8 cellular contexts compared by ENCODE assay signal in the genomic region with DNA sequence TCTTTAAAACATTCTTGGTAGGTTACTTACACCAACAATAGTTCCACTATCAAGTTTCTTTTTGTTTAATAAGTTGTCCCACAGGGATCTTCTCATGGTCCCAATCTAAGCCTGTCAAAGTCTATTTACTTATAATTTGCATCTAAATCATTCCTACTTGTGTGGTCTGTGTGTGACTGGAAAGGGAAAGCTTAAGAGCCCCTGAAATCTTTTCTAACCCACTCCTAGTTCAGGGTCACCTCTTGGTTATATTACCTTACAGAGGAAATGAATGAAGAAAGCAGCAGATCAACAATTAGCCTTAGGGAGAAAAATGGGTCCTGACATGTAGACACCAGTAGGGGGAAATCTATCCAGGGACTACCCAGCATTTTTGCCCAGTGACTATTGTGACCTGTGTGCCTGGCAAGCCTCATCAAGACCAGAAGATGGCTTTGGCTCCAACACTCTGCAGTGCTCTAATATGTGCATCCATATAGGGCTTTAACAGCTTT.
DNase-seq lines count a peak whose midpoint lies in the region; TF ChIP-seq lines count a peak whose summit lies in the region.
"Had no signal": no experiment of that assay in that cellular context is flagged by ENCODE, and none has a peak within 500 bp of the region (broad histone marks: within the 10 kb centered on the region; RNA-seq: fewer than 3 reads in every experiment).

No MANE protein-coding gene starts in this region.

- H4K5ac ChIP-seq in H9 (ENCODE audit: insufficient read length, low read depth, low read length), result no peak overlapping the region

- H2BK15ac ChIP-seq in H9 (ENCODE audit: low read depth, low read length), result no peak overlapping the region

- H3K23ac ChIP-seq in H9 (ENCODE audit: insufficient read length, low read depth, low read length), result no peak overlapping the region

- H3K9ac ChIP-seq in H9 (ENCODE audit: extremely low read depth, insufficient read length, low read length), result no peak overlapping the region

- H3K79me1 ChIP-seq in H9 (ENCODE audit: insufficient read depth, low read depth, low read length, poor library complexity, severe bottlenecking), result no peaks in the 10 kb centered on the region

- H2BK120ac ChIP-seq in H9 (ENCODE audit: low read depth, low read length, poor library complexity, severe bottlenecking), result no peak overlapping the region

- no peaks in the 10 kb centered on the region for H3K79me2 ChIP-seq in H9 (ENCODE audit: insufficient read depth, low read length)

- no peak overlapping the region for H3K4ac ChIP-seq in H9 (ENCODE audit: low read depth, low read length)

- peaks cover 41 to 42% of the 10 kb centered on the region in 2 experiments for H3K4me1 Mint-ChIP-seq in H9
- no peaks in the 10 kb centered on the region for H3K4me1 Mint-ChIP-seq in activated naive CD8-positive, alpha-beta T cell treated with anti-CD3 and anti-CD28 coated beads for 36 hours
- H3K4me1 Mint-ChIP-seq: activated naive CD4-positive, alpha-beta T cell treated with anti-CD3 and anti-CD28 coated beads, Interleukin-2, amount 50 U/mL, for 24 hours had no signal

- H3K27me3 Mint-ChIP-seq in H9 (ENCODE audit: low read depth), result no peaks in the 10 kb centered on the region
- H3K27me3 Mint-ChIP-seq in activated naive CD8-positive, alpha-beta T cell treated with anti-CD3 and anti-CD28 coated beads for 36 hours, result no peaks in the 10 kb centered on the region
- H3K27me3 Mint-ChIP-seq: activated naive CD4-positive, alpha-beta T cell treated with anti-CD3 and anti-CD28 coated beads, Interleukin-2, amount 50 U/mL, for 24 hours had no signal

- DNase-seq in H9 (peak; percentile 56), NCI-H524 treated with DMSO at 0.1 percent for 48 hours (lab: John Stamatoyannopoulos, UW) (peak; percentile 33), erythroblast (lab: John Stamatoyannopoulos, UW) (peak; percentile 9 to 20), retina (peak; percentile 20), SKM-1 (lab: John Stamatoyannopoulos, UW; ENCODE audit: unreplicated experiment) (no peak), NCI-H1930 (lab: John Stamatoyannopoulos, UW) (no peak)
- DNase-seq in activated naive CD8-positive, alpha-beta T cell treated with anti-CD3 and anti-CD28 coated beads for 36 hours, result no peak

- H3K27me3 ChIP-seq in H9 (ENCODE audit: insufficient read depth, low read length), result no peaks in the 10 kb centered on the region

- peak overlapping the region; percentile 38 to 87 (median 69); a peak in 6 of 7 replicates for H3K27ac Mint-ChIP-seq in H9
- no peak overlapping the region for H3K27ac Mint-ChIP-seq in activated naive CD8-positive, alpha-beta T cell treated with anti-CD3 and anti-CD28 coated beads for 36 hours
- H3K27ac Mint-ChIP-seq: activated naive CD4-positive, alpha-beta T cell treated with anti-CD3 and anti-CD28 coated beads, Interleukin-2, amount 50 U/mL, for 24 hours had no signal

- H2BK12ac ChIP-seq in H9 (ENCODE audit: insufficient read length, low read depth, low read length), result no peak overlapping the region

- H3K23me2 ChIP-seq in H9 (ENCODE audit: insufficient read length, low read depth, low read length, poor library complexity, severe bottlenecking), result no peaks in the 10 kb centered on the region

- no peak overlapping the region for H3K14ac ChIP-seq in H9 (ENCODE audit: insufficient read depth, low read length)

- no peak overlapping the region for H4K91ac ChIP-seq in H9 (ENCODE audit: insufficient read length, low read depth, low read length)

- no peak overlapping the region for H2BK20ac ChIP-seq in H9 (ENCODE audit: low read depth, low read length, poor library complexity, severe bottlenecking)

- H4K8ac ChIP-seq in H9 (replicated peaks; ENCODE audit: insufficient read length, low read depth, low read length), result no peak overlapping the region

- H2BK5ac ChIP-seq in H9 (ENCODE audit: insufficient read length, low read length), result no peak overlapping the region

- H3K4me1 ChIP-seq in H9 (ENCODE audit: insufficient read depth, low read length), result peaks cover 10% of the 10 kb centered on the region; the same call in 1 of the 2 replicates

- no peak overlapping the region for H3T11ph ChIP-seq in H9 (ENCODE audit: low read length)

- H3K4me2 ChIP-seq in H9 (ENCODE audit: insufficient read depth, insufficient read length, low read length), result no peak overlapping the region

- no peaks in the 10 kb centered on the region for H3K9me3 ChIP-seq in H9 (ENCODE audit: control insufficient read depth, low read depth, low read length)

- peaks cover 0 to 7% of the 10 kb centered on the region in 2 experiments; a peak in 3 of 5 replicates for H3K9me3 Mint-ChIP-seq in H9
- H3K9me3 Mint-ChIP-seq in activated naive CD8-positive, alpha-beta T cell treated with anti-CD3 and anti-CD28 coated beads for 36 hours, result no peaks in the 10 kb centered on the region
- H3K9me3 Mint-ChIP-seq: activated naive CD4-positive, alpha-beta T cell treated with anti-CD3 and anti-CD28 coated beads, Interleukin-2, amount 50 U/mL, for 24 hours had no signal

- H3K4me3 Mint-ChIP-seq in H9, result no peak overlapping the region; a peak in 1 of 5 replicates
- H3K4me3 Mint-ChIP-seq in activated naive CD8-positive, alpha-beta T cell treated with anti-CD3 and anti-CD28 coated beads for 36 hours, result no peak overlapping the region
- H3K4me3 Mint-ChIP-seq: activated naive CD4-positive, alpha-beta T cell treated with anti-CD3 and anti-CD28 coated beads, Interleukin-2, amount 50 U/mL, for 24 hours had no signal

- peaks cover 0 to 12% (median 2%) of the 10 kb centered on the region in 3 experiments; a peak in 2 of 7 replicates for H3K36me3 Mint-ChIP-seq in H9 (ENCODE audit: insufficient read depth in 1 of 3, low read depth in 3 of 3)
- H3K36me3 Mint-ChIP-seq in activated naive CD8-positive, alpha-beta T cell treated with anti-CD3 and anti-CD28 coated beads for 36 hours, result peaks cover 13% of the 10 kb centered on the region

- no peak overlapping the region for H3K56ac ChIP-seq in H9 (ENCODE audit: insufficient read length, low read depth, low read length)

- TF ChIP-seq CTCF in H9 (conservative IDR thresholded peaks at IDR 0.05), result peak; percentile 71

- H3K27ac ChIP-seq in H9 (ENCODE audit: insufficient read length, low read depth, low read length), result no peak overlapping the region

- no peak for TF ChIP-seq POLR2A in erythroblast (IDR thresholded peaks at IDR 0.05; ENCODE audit: low read length)

- no peak overlapping the region for H2AFZ ChIP-seq in H9 (ENCODE audit: low read length)

- no peak overlapping the region for H3K18ac ChIP-seq in H9 (ENCODE audit: insufficient read length, low read depth, low read length)

- no peak overlapping the region for H2AK5ac ChIP-seq in H9 (ENCODE audit: insufficient read length, low read length)

- H4K20me1 ChIP-seq in H9 (ENCODE audit: control insufficient read depth, insufficient read depth, insufficient read length), result no peaks in the 10 kb centered on the region

Comparison
In these comparisons a context has a peak if more than half of its experiments do, and no peak if none do; other contexts are left out.
1. DNase-seq: peak in H9 (single experiment), NCI-H524 treated with DMSO at 0.1 percent for 48 hours (single experiment), erythroblast (2 of 2) and retina (single experiment); none in SKM-1 (single experiment), NCI-H1930 (0 of 2) and activated naive CD8-positive, alpha-beta T cell treated with anti-CD3 and anti-CD28 coated beads for 36 hours (single experiment).